1 cellular context compared by ENCODE assay signal in the genomic region with DNA sequence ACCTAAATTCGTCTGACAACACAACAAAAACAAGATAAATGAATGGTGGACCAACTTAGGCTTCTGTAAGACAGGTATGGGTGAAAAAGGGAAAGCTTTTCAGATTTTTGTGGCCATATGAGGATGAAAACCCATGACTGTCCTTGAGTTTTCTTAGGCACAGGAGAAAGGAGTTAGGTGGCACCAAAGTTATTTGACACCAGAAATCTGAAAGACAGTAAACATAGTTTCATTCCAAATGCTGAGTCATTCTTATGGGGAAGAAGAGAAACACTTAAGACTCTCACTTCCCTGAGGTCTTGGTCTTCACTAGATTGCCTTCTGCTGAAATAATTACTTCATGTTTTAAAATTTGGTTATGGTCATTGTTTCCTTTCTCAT.
TF ChIP-seq lines count a peak whose summit lies in the region.

No MANE protein-coding gene starts in this region.

TF ChIP-seq in K562, 482 proteins besides CTCF, POLR2A, EP300 and RAD21 (continued from another document):
- peak in 1 of 2 experiments; percentile 36 for TF ChIP-seq AFF1 (IDR thresholded peaks at IDR 0.05; ENCODE audit: low read depth in 1 of 2, partially characterized antibody in 2 of 2)
- 0 out of 2 replicates have a peak, but pooled peaks have one; percentile 21 for TF ChIP-seq GATAD2A (IDR thresholded peaks at IDR 0.05)
- TF ChIP-seq FOXA3 (CRISPR knock-in tag; conservative IDR thresholded peaks at IDR 0.05 in 1 of 2, IDR thresholded peaks at IDR 0.05 in 1 of 2) = peak in 1 of 2 experiments; percentile 84; a peak in 2 of 4 replicates
- TF ChIP-seq TARDBP (IDR thresholded peaks at IDR 0.05) = no peak
- TF ChIP-seq NFE2 (IDR thresholded peaks at IDR 0.05; ENCODE audit: low read depth) = peak; percentile 99
- no peak for TF ChIP-seq NR2F6 (CRISPR knock-in tag; IDR thresholded peaks at IDR 0.05)
- TF ChIP-seq ZNF311 (CRISPR knock-in tag; IDR thresholded peaks at IDR 0.05) = no peak
- TF ChIP-seq CBFA2T3 (IDR thresholded peaks at IDR 0.05) = peak; percentile 32; the same call in 1 of the 2 replicates
- TF ChIP-seq ZNF79 (CRISPR knock-in tag; IDR thresholded peaks at IDR 0.05; ENCODE audit: low read depth) = no peak
- TF ChIP-seq HDAC3 (IDR thresholded peaks at IDR 0.05; ENCODE audit: borderline replicate concordance, partially characterized antibody) = peak; percentile 23
- TF ChIP-seq VEZF1 (CRISPR knock-in tag; IDR thresholded peaks at IDR 0.05) = peak; percentile 48; the same call in 1 of the 2 replicates
- no peak for TF ChIP-seq FOS (IDR thresholded peaks at IDR 0.05; ENCODE audit: extremely low read depth, insufficient read length)
- TF ChIP-seq, protein P1, sequence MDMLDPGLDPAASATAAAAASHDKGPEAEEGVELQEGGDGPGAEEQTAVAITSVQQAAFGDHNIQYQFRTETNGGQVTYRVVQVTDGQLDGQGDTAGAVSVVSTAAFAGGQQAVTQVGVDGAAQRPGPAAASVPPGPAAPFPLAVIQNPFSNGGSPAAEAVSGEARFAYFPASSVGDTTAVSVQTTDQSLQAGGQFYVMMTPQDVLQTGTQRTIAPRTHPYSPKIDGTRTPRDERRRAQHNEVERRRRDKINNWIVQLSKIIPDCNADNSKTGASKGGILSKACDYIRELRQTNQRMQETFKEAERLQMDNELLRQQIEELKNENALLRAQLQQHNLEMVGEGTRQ (CRISPR knock-in tag; IDR thresholded peaks at IDR 0.05) = no peak
